13 cellular contexts compared by ENCODE assay signal in the genomic region with DNA sequence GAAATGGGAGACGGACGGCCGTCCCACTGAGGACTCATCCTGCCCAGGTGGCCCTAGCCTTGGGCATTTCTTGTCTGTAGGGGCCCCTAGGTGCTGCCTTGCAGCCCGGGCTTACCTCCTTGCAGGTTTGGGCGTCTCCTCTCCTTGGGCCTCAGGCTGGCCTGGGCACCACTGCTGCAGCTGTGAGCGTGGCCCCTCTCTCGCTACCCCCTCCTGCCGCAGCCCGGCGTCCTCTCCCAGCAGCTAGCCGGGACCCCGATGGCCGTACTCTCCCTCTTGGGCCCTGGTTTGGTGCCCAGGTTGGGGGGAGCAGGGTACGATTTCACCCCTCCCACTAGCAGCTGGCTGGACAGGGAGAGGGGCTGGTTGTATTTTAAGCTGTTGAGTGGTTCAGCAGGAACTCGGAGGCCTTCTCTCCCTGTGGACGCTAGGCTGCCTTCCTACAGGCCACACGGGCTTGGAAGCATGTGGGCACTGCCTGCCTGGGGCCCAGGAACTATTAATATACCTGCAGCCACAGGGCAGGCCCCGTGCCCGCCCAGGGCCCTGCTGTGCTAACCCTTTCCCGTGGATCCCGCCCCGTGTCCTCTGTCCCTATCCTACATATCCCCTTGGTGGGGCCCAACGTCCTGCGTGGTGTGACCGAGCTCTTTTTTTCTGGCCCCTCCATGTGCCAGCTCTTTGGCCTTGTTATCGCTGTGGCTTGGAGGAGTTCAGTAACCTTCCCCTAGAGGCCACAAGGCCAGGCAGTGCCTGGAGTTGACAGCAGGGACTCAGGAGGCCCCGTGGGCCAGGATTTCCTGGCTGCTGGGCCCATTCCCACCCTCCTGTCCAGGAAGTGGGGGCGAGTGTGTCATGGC. TPM values are rescaled to one million over a fixed set of nuclear protein-coding genes. Genes with fewer than 3 reads are reported as not detected.
DNase-seq lines count a peak whose midpoint lies in the region; ATAC-seq, FAIRE-seq and TF ChIP-seq lines count a peak whose summit lies in the region.
"Had no signal": no experiment of that assay in that cellular context is flagged by ENCODE, and none has a peak within 500 bp of the region (broad histone marks: within the 10 kb centered on the region; RNA-seq: fewer than 3 reads in every experiment).

No MANE protein-coding gene starts in this region.

- no peaks in the 10 kb centered on the region for H3K9me3 ChIP-seq in astrocyte (ENCODE audit: insufficient read depth, low read depth, low read length)
- H3K9me3 ChIP-seq in keratinocyte (ENCODE audit: control insufficient read depth, low read depth, low read length), result no peaks in the 10 kb centered on the region

- ATAC-seq in activated CD4-positive, alpha-beta T cell treated with anti-CD3 and anti-CD28 coated beads for 36 hours, result no peak

- H3K27me3 ChIP-seq in astrocyte (ENCODE audit: insufficient read depth, low read length) (no peaks in the 10 kb centered on the region), keratinocyte (ENCODE audit: control insufficient read depth, extremely low read depth, insufficient read depth, low read length) (no peaks in the 10 kb centered on the region)

- peaks cover 5% of the 10 kb centered on the region for H3K36me3 Mint-ChIP-seq in activated CD4-positive, alpha-beta T cell treated with anti-CD3 and anti-CD28 coated beads for 36 hours (ENCODE audit: low read depth)
- peaks cover 1% of the 10 kb centered on the region for H3K36me3 Mint-ChIP-seq in astrocyte (ENCODE audit: low read depth, unreplicated experiment)

- peak overlapping the region; percentile 58 for H3K27ac Mint-ChIP-seq in activated CD4-positive, alpha-beta T cell treated with anti-CD3 and anti-CD28 coated beads for 36 hours
- peak overlapping the region; percentile 47 for H3K27ac Mint-ChIP-seq in astrocyte (ENCODE audit: unreplicated experiment)

- FAIRE-seq in astrocyte (lab: Jason Lieb, UNC) (no peak), keratinocyte (lab: Jason Lieb, UNC) (no peak)

- H3K9me1 ChIP-seq in keratinocyte (ENCODE audit: control insufficient read depth, extremely low read depth, insufficient read depth, low read length), result no peaks in the 10 kb centered on the region

- POLR2A ChIA-PET in activated CD4-positive, alpha-beta T cell treated with anti-CD3 and anti-CD28 coated beads for 36 hours (lab: Charles Lee), result interaction anchor here (0.6 kb wide), 1 partner anchor 12 kb away, joined by 3 read pairs; the partner anchor contains the start of gene NDUFB7

- H3K4me3 Mint-ChIP-seq in activated CD4-positive, alpha-beta T cell treated with anti-CD3 and anti-CD28 coated beads for 36 hours, result no peak overlapping the region
- H3K4me3 Mint-ChIP-seq in astrocyte (ENCODE audit: unreplicated experiment), result no peak overlapping the region

- TF ChIP-seq CTCF in astrocyte (IDR thresholded peaks at IDR 0.05; ENCODE audit: insufficient read depth, low read depth, low read length) (no peak), keratinocyte (optimal IDR thresholded peaks at IDR 0.05 in 1 of 3, IDR thresholded peaks at IDR 0.05 in 1 of 3, conservative IDR thresholded peaks at IDR 0.05 in 1 of 3; ENCODE audit: extremely low read depth in 1 of 3, insufficient read depth in 2 of 3, low read length in 3 of 3) (no peak), GM20000 (IDR thresholded peaks at IDR 0.05; ENCODE audit: extremely low read depth, missing control alignments) (no peak)

- H3K4me2 ChIP-seq in astrocyte (ENCODE audit: low read length) (no peak overlapping the region), keratinocyte (ENCODE audit: control insufficient read depth, extremely low read depth, insufficient read depth, low read depth, low read length) (no peak overlapping the region)
- H3K4me2 ChIP-seq: PC-9 had no signal

- H3K27me3 Mint-ChIP-seq in activated CD4-positive, alpha-beta T cell treated with anti-CD3 and anti-CD28 coated beads for 36 hours, result no peaks in the 10 kb centered on the region
- no peaks in the 10 kb centered on the region for H3K27me3 Mint-ChIP-seq in astrocyte (ENCODE audit: low read depth, unreplicated experiment)

- dilution Hi-C loops in keratinocyte (cut with MboI; ENCODE audit: extremely low pct_ligation_motif_present, low sequenced_read_pairs), result no loop called here

- no peaks in the 10 kb centered on the region for H3K9me3 Mint-ChIP-seq in activated CD4-positive, alpha-beta T cell treated with anti-CD3 and anti-CD28 coated beads for 36 hours (ENCODE audit: low read depth)
- no peaks in the 10 kb centered on the region for H3K9me3 Mint-ChIP-seq in astrocyte (ENCODE audit: unreplicated experiment)

- H3K9ac ChIP-seq in astrocyte (ENCODE audit: low read length), result no peak overlapping the region
- peak overlapping the region; percentile 29 for H3K9ac ChIP-seq in keratinocyte (ENCODE audit: control insufficient read depth, extremely low read depth, insufficient read depth, low read length)

- H3K27ac ChIP-seq in astrocyte (ENCODE audit: low read depth, low read length) (no peak overlapping the region), keratinocyte (ENCODE audit: control insufficient read depth, insufficient read depth, low read length) (no peak overlapping the region), substantia nigra (ENCODE audit: low read depth, low read length, poor library complexity, severe bottlenecking) (peak overlapping the region; percentile 89)
- H3K27ac ChIP-seq: PC-9 had no signal

- intact Hi-C loops in activated CD4-positive, alpha-beta T cell treated with anti-CD3 and anti-CD28 coated beads for 36 hours (cut with DNase I, micrococcal nuclease), result no loop called here

- no peaks in the 10 kb centered on the region for H3K36me3 ChIP-seq in astrocyte (ENCODE audit: insufficient read depth, low read length)
- peaks cover 3 to 12% of the 10 kb centered on the region in 2 experiments for H3K36me3 ChIP-seq in keratinocyte (ENCODE audit: control insufficient read depth in 2 of 2, extremely low read depth in 1 of 2, insufficient read depth in 2 of 2, low read length in 2 of 2)

- H2AFZ ChIP-seq in astrocyte (ENCODE audit: low read depth, low read length) (no peak overlapping the region), keratinocyte (ENCODE audit: control insufficient read depth, low read length) (no peak overlapping the region)
- H2AFZ ChIP-seq: PC-9 had no signal

- H3K4me1 ChIP-seq in astrocyte (ENCODE audit: insufficient read depth, low read length), result peaks cover 23% of the 10 kb centered on the region
- peaks cover 53% of the 10 kb centered on the region for H3K4me1 ChIP-seq in keratinocyte (ENCODE audit: control insufficient read depth, extremely low read depth, insufficient read depth, low read length)

- CTCF ChIA-PET in activated CD4-positive, alpha-beta T cell treated with anti-CD3 and anti-CD28 coated beads for 36 hours (lab: Charles Lee), result interaction anchor here (0.7 to 0.9 kb wide), 2 partner anchors 21 to 348 kb away, joined by 3 read pairs; no protein-coding TSS in a partner anchor

- H4K20me1 ChIP-seq in astrocyte (ENCODE audit: insufficient read depth, low read length) (peaks cover 29% of the 10 kb centered on the region), keratinocyte (ENCODE audit: control insufficient read depth, extremely low read depth, insufficient read depth, low read length) (peaks cover 2% of the 10 kb centered on the region)

- H3K79me2 ChIP-seq in astrocyte (ENCODE audit: insufficient read depth, low read length) (peaks cover 23% of the 10 kb centered on the region), keratinocyte (ENCODE audit: control insufficient read depth, insufficient read depth, low read length) (peaks cover 40% of the 10 kb centered on the region)

- no peak for DNase-seq in activated CD4-positive, alpha-beta T cell treated with anti-CD3 and anti-CD28 coated beads for 36 hours
- DNase-seq in activated CD4-positive, alpha-beta T cell treated with anti-CD3 and anti-CD28 coated beads, Interleukin-2, amount 50 U/mL, for 4 hours, result no peak
- no peak for DNase-seq in astrocyte (ENCODE audit: low read depth)
- DNase-seq in keratinocyte (ENCODE audit: low read depth, low spot score), result no peak
- peak in 2 of 49 donors; percentile 33 to 57 for DNase-seq in substantia nigra (lab: John Stamatoyannopoulos, UW)
- no peak for DNase-seq in GM20000 (ENCODE audit: low spot score)
- no peak for DNase-seq in retina
- no peak for DNase-seq in AML-193 (lab: John Stamatoyannopoulos, UW)
- DNase-seq: activated CD4-positive, alpha-beta T cell treated with anti-CD3 and anti-CD28 coated beads for 1 hour; NCI-H187 had no signal

- peaks cover 28% of the 10 kb centered on the region for H3K4me1 Mint-ChIP-seq in activated CD4-positive, alpha-beta T cell treated with anti-CD3 and anti-CD28 coated beads for 36 hours
- H3K4me1 Mint-ChIP-seq in astrocyte (ENCODE audit: low read depth, unreplicated experiment), result peaks cover 6% of the 10 kb centered on the region

- H3K4me3 ChIP-seq in astrocyte (ENCODE audit: insufficient read depth, low read depth, low read length) (no peak overlapping the region), keratinocyte (ENCODE audit: control insufficient read depth in 2 of 3, extremely low read depth in 1 of 3, insufficient read depth in 2 of 3, low read depth in 1 of 3, low read length in 3 of 3) (no peak overlapping the region)
- H3K4me3 ChIP-seq: PC-9 had no signal

RNA-seq across cellular contexts. Expression of gene NDUFB7, which starts 11.7 kb away (rescaled TPM):
- 100 to 1,000 TPM; 112 to 121 TPM for total RNA-seq in activated CD4-positive, alpha-beta T cell treated with anti-CD3 and anti-CD28 coated beads for 36 hours
- 153 and 161 TPM in 2 replicates for total RNA-seq in astrocyte
- polyA plus RNA-seq in keratinocyte, result 122 to 267 TPM (median 146 TPM) in 3 replicates
- polyA plus RNA-seq in keratinocyte (2011; ENCODE audit: low read depth), result 11.5 TPM
- polyA plus RNA-seq in keratinocyte (2011; cell fraction: cytosol; rRNA removed), result 64.3 and 214 TPM in 2 replicates
- polyA plus RNA-seq in keratinocyte (2011; cell fraction: nucleus; rRNA removed), result 66.4 and 86.8 TPM in 2 replicates
- polyA plus RNA-seq in keratinocyte (2012; ENCODE audit: low replicate concordance), result 78.6 and 223 TPM in 2 replicates
- 32.3 to 63.9 TPM (median 48.2 TPM) in 3 replicates for polyA minus RNA-seq in keratinocyte
- polyA minus RNA-seq in keratinocyte (2011; cell fraction: cytosol; rRNA and poly(A)+ RNA removed), result 301 TPM
- polyA minus RNA-seq in keratinocyte (2011; cell fraction: nucleus; rRNA and poly(A)+ RNA removed), result 26.2 and 37.7 TPM in 2 replicates

RNA-seq across cellular contexts. Expression of gene CLEC17A, which starts 22.7 kb away (rescaled TPM):
- 1 to 10 TPM; 2.4 to 2.5 TPM for total RNA-seq in activated CD4-positive, alpha-beta T cell treated with anti-CD3 and anti-CD28 coated beads for 36 hours
- 0.09 TPM in 1 of 2 replicates, not detected in the other for total RNA-seq in astrocyte
- polyA plus RNA-seq in keratinocyte, result 0.04 TPM in 1 of 3 replicates, not detected in the others
- polyA plus RNA-seq in keratinocyte (2011; ENCODE audit: low read depth), result not detected
- not detected in 2 replicates for polyA plus RNA-seq in keratinocyte (2011; cell fraction: cytosol; rRNA removed)
- not detected in 2 replicates for polyA plus RNA-seq in keratinocyte (2011; cell fraction: nucleus; rRNA removed)
- polyA plus RNA-seq in keratinocyte (2012; ENCODE audit: low replicate concordance), result not detected in 2 replicates
- not detected in 3 replicates for polyA minus RNA-seq in keratinocyte
- polyA minus RNA-seq in keratinocyte (2011; cell fraction: cytosol; rRNA and poly(A)+ RNA removed), result not detected
- polyA minus RNA-seq in keratinocyte (2011; cell fraction: nucleus; rRNA and poly(A)+ RNA removed), result not detected in 2 replicates
- total RNA-seq: A172, Daoy, PC-9 had no signal

RNA-seq across cellular contexts. Expression of gene TECR, which starts 30.8 kb away (rescaled TPM):
- total RNA-seq in activated CD4-positive, alpha-beta T cell treated with anti-CD3 and anti-CD28 coated beads for 36 hours, result 100 to 1,000 TPM; 106 to 145 TPM
- 106 and 110 TPM in 2 replicates for total RNA-seq in astrocyte
- polyA plus RNA-seq in keratinocyte, result 79.7 to 169 TPM (median 92.3 TPM) in 3 replicates
- 79.3 TPM for polyA plus RNA-seq in keratinocyte (2011; ENCODE audit: low read depth)
- polyA plus RNA-seq in keratinocyte (2011; cell fraction: cytosol; rRNA removed), result 87.0 and 114 TPM in 2 replicates
- polyA plus RNA-seq in keratinocyte (2011; cell fraction: nucleus; rRNA removed), result 115 and 139 TPM in 2 replicates
- 187 and 197 TPM in 2 replicates for polyA plus RNA-seq in keratinocyte (2012; ENCODE audit: low replicate concordance)
- 161 to 522 TPM (median 205 TPM) in 3 replicates for polyA minus RNA-seq in keratinocyte
- polyA minus RNA-seq in keratinocyte (2011; cell fraction: cytosol; rRNA and poly(A)+ RNA removed), result 238 TPM
- polyA minus RNA-seq in keratinocyte (2011; cell fraction: nucleus; rRNA and poly(A)+ RNA removed), result 84.0 and 99.5 TPM in 2 replicates

RNA-seq across cellular contexts. Expression of gene DNAJB1, which starts 41.9 kb away (rescaled TPM):
- 10 to 100 TPM; 69.3 to 72.6 TPM for total RNA-seq in activated CD4-positive, alpha-beta T cell treated with anti-CD3 and anti-CD28 coated beads for 36 hours
- total RNA-seq in astrocyte, result 100 and 105 TPM in 2 replicates
- polyA plus RNA-seq in keratinocyte, result 249 to 290 TPM (median 265 TPM) in 3 replicates
- 402 TPM for polyA plus RNA-seq in keratinocyte (2011; ENCODE audit: low read depth)
- 283 and 335 TPM in 2 replicates for polyA plus RNA-seq in keratinocyte (2011; cell fraction: cytosol; rRNA removed)
- 248 and 253 TPM in 2 replicates for polyA plus RNA-seq in keratinocyte (2011; cell fraction: nucleus; rRNA removed)
- 187 and 359 TPM in 2 replicates for polyA plus RNA-seq in keratinocyte (2012; ENCODE audit: low replicate concordance)
- polyA minus RNA-seq in keratinocyte, result 150 to 262 TPM (median 198 TPM) in 3 replicates
- polyA minus RNA-seq in keratinocyte (2011; cell fraction: cytosol; rRNA and poly(A)+ RNA removed), result 156 TPM
- polyA minus RNA-seq in keratinocyte (2011; cell fraction: nucleus; rRNA and poly(A)+ RNA removed), result 90.0 and 121 TPM in 2 replicates
